ENCODE assay signal across 8 cellular contexts in genomic region chr3:136750922-136751258, GRCh38. TPM values are rescaled to one million over a fixed set of nuclear protein-coding genes. Genes with fewer than 3 reads are reported as not detected.
DNase-seq lines count a peak whose midpoint lies in the region; ATAC-seq, FAIRE-seq and TF ChIP-seq lines count a peak whose summit lies in the region.

No MANE protein-coding gene starts in this region.

- H3K4me3 ChIP-seq in heart right ventricle = peak overlapping the region; percentile 54 to 94 (median 71)
- H3K4me3 ChIP-seq in brain microvascular endothelial cell (ENCODE audit: low read depth, low read length) = peak overlapping the region; percentile 58
- H3K4me3 ChIP-seq in lung = peak overlapping the region; percentile 82
- peak overlapping the region; percentile 60 to 62 for H3K4me3 ChIP-seq in uterus

- no peak for TF ChIP-seq CTCF in heart right ventricle (IDR thresholded peaks at IDR 0.05)
- TF ChIP-seq CTCF in brain microvascular endothelial cell (IDR thresholded peaks at IDR 0.05; ENCODE audit: low read depth, low read length, missing control alignments) = no peak
- no peak for TF ChIP-seq CTCF in lung (IDR thresholded peaks at IDR 0.05; ENCODE audit: control extremely low read depth, extremely low read depth)
- TF ChIP-seq CTCF in uterus (IDR thresholded peaks at IDR 0.05) = no peak

- no peak for FAIRE-seq in H54 (lab: Jason Lieb, UNC)

- no peaks in the 10 kb centered on the region for H3K9me3 ChIP-seq in heart right ventricle
- no peaks in the 10 kb centered on the region for H3K9me3 ChIP-seq in lung (ENCODE audit: control insufficient read depth in 2 of 2, insufficient read depth in 1 of 2, low read length in 1 of 2)
- H3K9me3 ChIP-seq in uterus = no peaks in the 10 kb centered on the region

- in situ Hi-C loops in brain microvascular endothelial cell (cut with HindIII; ENCODE audit: low pct_ligation_motif_present, low sequenced_read_pairs) = no loop called here

- H3K27me3 ChIP-seq in heart right ventricle = no peaks in the 10 kb centered on the region
- H3K27me3 ChIP-seq in brain microvascular endothelial cell (replicated peaks) = no peaks in the 10 kb centered on the region
- H3K27me3 ChIP-seq in lung (ENCODE audit: control insufficient read depth, insufficient read depth) = no peaks in the 10 kb centered on the region
- H3K27me3 ChIP-seq in uterus = no peaks in the 10 kb centered on the region

- peaks cover 4 to 47% (median 35%) of the 10 kb centered on the region in 9 donors for H3K4me1 ChIP-seq in heart right ventricle
- peaks cover 6 to 10% of the 10 kb centered on the region in 2 donors for H3K4me1 ChIP-seq in lung (ENCODE audit: control insufficient read depth in 2 of 2, insufficient read depth in 2 of 2, low read length in 2 of 2)
- H3K4me1 ChIP-seq in uterus = no peaks in the 10 kb centered on the region

- no peak for ATAC-seq in heart right ventricle
- no peak for ATAC-seq in Right ventricle myocardium superior (ENCODE audit: poor library complexity)
- ATAC-seq in lung (ENCODE audit: insufficient read depth, low FRiP score) = no peak
- no peak for ATAC-seq in HG02610 (IDR thresholded peaks at IDR 0.05; ENCODE audit: unreplicated experiment)

- 2 to 4% methylated on average over 7 of the region's 7 CpGs for WGBS in heart right ventricle, 2 donors
- WGBS in lung, 2 donors = 1 to 4% methylated on average over 7 of the region's 7 CpGs

- H3K27ac ChIP-seq in heart right ventricle (peak overlapping the region; percentile 96 to 99 (median 98)), brain microvascular endothelial cell (peak overlapping the region; percentile 95), lung (ENCODE audit: low read depth in 1 of 2, low read length in 1 of 2) (peak overlapping the region; percentile 97 to 99), uterus (peak overlapping the region; percentile 99)

- TF ChIP-seq POLR2A in uterus (IDR thresholded peaks at IDR 0.05) = no peak
- no peak for TF ChIP-seq POLR2A in H54 (IDR thresholded peaks at IDR 0.05; ENCODE audit: low read depth, low read length)

- no peak for DNase-seq in heart right ventricle
- DNase-seq in Right ventricle myocardium superior = no peak
- DNase-seq in brain microvascular endothelial cell = no peak
- DNase-seq in lung (ENCODE audit: low spot score) = no peak
- DNase-seq in uterus = no peak
- DNase-seq in NCI-H2171 (lab: John Stamatoyannopoulos, UW) = no peak
- no peak for DNase-seq in H54 (ENCODE audit: insufficient read length, low spot score)

- intact Hi-C loops in heart right ventricle (cut with DNase I) (loop anchor here in 9 of 10 donors (5.0 to 10.0 kb wide), 18 partner anchors 66 to 836 kb away; partner anchors contain the start of genes NCK1 (in 3 of the 9), MSL2 (in 2 of the 9), PCCB (in 2 of the 9) and SLC35G2 (in 2 of the 9)), Right ventricle myocardium superior (cut with DNase I) (loop anchor here (5.0 to 10.0 kb wide), 5 partner anchors 111 to 676 kb away; partner anchors contain the start of genes MSL2, NCK1 and PCCB), uterus (cut with DNase I; ENCODE audit: low total_unique reads) (loop anchor here (10.0 kb wide), 1 partner anchor 264 kb away; no protein-coding TSS in a partner anchor)

- H3K36me3 ChIP-seq in heart right ventricle = no peaks in the 10 kb centered on the region
- H3K36me3 ChIP-seq in brain microvascular endothelial cell (replicated peaks) = no peaks in the 10 kb centered on the region
- peaks cover 0 to 1% of the 10 kb centered on the region in 2 donors for H3K36me3 ChIP-seq in lung (ENCODE audit: control insufficient read depth in 2 of 2, insufficient read depth in 2 of 2, low read length in 2 of 2)
- H3K36me3 ChIP-seq in uterus = no peaks in the 10 kb centered on the region

RNA-seq across cellular contexts. Expression of gene STAG1, which starts 1.3 kb away (rescaled TPM):
- 10 to 100 TPM; 16.4 to 27.6 (median 19.8) TPM for total RNA-seq in heart right ventricle
- 1 to 10 TPM; 8.0 to 9.0 TPM for polyA plus RNA-seq in heart right ventricle
- total RNA-seq in Right ventricle myocardium superior = 21.1 TPM
- total RNA-seq in lung = 10 to 100 TPM; 29.4 to 90.0 TPM
- 10 to 100 TPM in 1 of 2 donors, 1 to 10 TPM in 1; 8.1 to 11.7 TPM for polyA plus RNA-seq in lung
- total RNA-seq in uterus = 100 to 1,000 TPM in 1 of 4 donors, 10 to 100 TPM in 3; 41.5 to 139 (median 86.0) TPM
